In genomic region chr10:103193820-103194529, GRCh38 we compare ENCODE assay signal across 8 cellular contexts. TPM values are rescaled to one million over a fixed set of nuclear protein-coding genes. Genes with fewer than 3 reads are reported as not detected.
A peak's percentile ranks its signal among the peaks of the same experiment; 100 is the strongest.
DNase-seq lines count a peak whose midpoint lies in the region; ATAC-seq and TF ChIP-seq lines count a peak whose summit lies in the region.

No MANE protein-coding gene starts in this region.

- H3K27me3 Mint-ChIP-seq in IgD-negative memory B cell = peaks cover 1% of the 10 kb centered on the region

- H3K9me3 ChIP-seq in DOHH2 (ENCODE audit: control insufficient read depth, insufficient read depth, low read length) (no peaks in the 10 kb centered on the region), body of pancreas (no peaks in the 10 kb centered on the region), muscle layer of colon (ENCODE audit: low read length) (no peaks in the 10 kb centered on the region)

- intact Hi-C loops in body of pancreas (cut with DNase I) = no loop called here

- peaks cover 33% of the 10 kb centered on the region for H3K4me1 ChIP-seq in DOHH2 (ENCODE audit: control insufficient read depth, low read length)
- peaks cover 50% of the 10 kb centered on the region for H3K4me1 ChIP-seq in body of pancreas
- peaks cover 25% of the 10 kb centered on the region for H3K4me1 ChIP-seq in muscle layer of colon (ENCODE audit: insufficient read depth, low read length)

- H3K27ac ChIP-seq in DOHH2 (ENCODE audit: low read depth, low read length) (no peak overlapping the region), body of pancreas (peak overlapping the region in 3 of 4 donors; percentile 94 to 98 (median 97)), muscle layer of colon (ENCODE audit: low read depth, low read length) (peak overlapping the region; percentile 21)

- no peak for TF ChIP-seq POLR2A in body of pancreas (IDR thresholded peaks at IDR 0.05)

- peak overlapping the region; percentile 89 to 98 (median 94) for H3K4me3 Mint-ChIP-seq in IgD-negative memory B cell

- peaks cover 48% of the 10 kb centered on the region for H3K79me2 ChIP-seq in DOHH2 (ENCODE audit: control insufficient read depth, low read length)

- H3K36me3 ChIP-seq in DOHH2 (ENCODE audit: control insufficient read depth, low read length) = peaks cover 29% of the 10 kb centered on the region
- H3K36me3 ChIP-seq in body of pancreas (replicated peaks in 1 of 2; ENCODE audit: insufficient read depth in 1 of 2, low read depth in 2 of 2) = no peaks in the 10 kb centered on the region
- H3K36me3 ChIP-seq in muscle layer of colon (ENCODE audit: insufficient read depth, low read length) = no peaks in the 10 kb centered on the region

- TF ChIP-seq CTCF in DOHH2 (IDR thresholded peaks at IDR 0.05; ENCODE audit: low read depth, low read length, poor library complexity, severe bottlenecking) (no peak), body of pancreas (IDR thresholded peaks at IDR 0.05) (no peak)

- H3K4me3 ChIP-seq in DOHH2 (ENCODE audit: low read length) (peak overlapping the region; percentile 89), body of pancreas (no peak overlapping the region), muscle layer of colon (ENCODE audit: low read depth in 1 of 2, low read length in 2 of 2) (peak overlapping the region in 1 of 2 donors; percentile 54)

- H3K36me3 Mint-ChIP-seq in IgD-negative memory B cell = peaks cover 4% of the 10 kb centered on the region

- peak; percentile 31 to 63 (median 38) for DNase-seq in body of pancreas
- DNase-seq in COR-L47 (lab: John Stamatoyannopoulos, UW) = no peak
- no peak for DNase-seq in hippocampal formation (lab: John Stamatoyannopoulos, UW)
- no peak for DNase-seq in NCI-H128 (lab: John Stamatoyannopoulos, UW; ENCODE audit: unreplicated experiment)

- 35 to 42% methylated on average over 13 to 14 of the region's 14 CpGs for WGBS in body of pancreas, 2 donors

- H3K9me2 ChIP-seq in DOHH2 (replicated peaks; ENCODE audit: control insufficient read depth, low read length) = no peaks in the 10 kb centered on the region

- H4K20me1 ChIP-seq in DOHH2 (ENCODE audit: control insufficient read depth, insufficient read depth, low read depth, low read length) = peaks cover 16% of the 10 kb centered on the region; the same call in 1 of the 2 replicates

- H3K27me3 ChIP-seq in DOHH2 (ENCODE audit: control insufficient read depth, low read length) (no peaks in the 10 kb centered on the region), body of pancreas (no peaks in the 10 kb centered on the region), muscle layer of colon (ENCODE audit: control insufficient read depth in 1 of 2, insufficient read depth in 2 of 2, low read length in 2 of 2) (no peaks in the 10 kb centered on the region)

- ATAC-seq in body of pancreas (no peak), GM18873 (IDR thresholded peaks at IDR 0.05; ENCODE audit: low FRiP score, unreplicated experiment) (no peak)

- H3K9ac ChIP-seq in muscle layer of colon (ENCODE audit: low read length) = no peak overlapping the region

- peaks cover 27 to 30% (median 27%) of the 10 kb centered on the region in 3 donors for H3K4me1 Mint-ChIP-seq in IgD-negative memory B cell

- H3K27ac Mint-ChIP-seq in IgD-negative memory B cell = peak overlapping the region; percentile 0 to 88 (median 86)

- H3F3A ChIP-seq in DOHH2 (ENCODE audit: control insufficient read depth, insufficient read depth) = peaks cover 3% of the 10 kb centered on the region; the same call in 1 of the 2 replicates

- no peaks in the 10 kb centered on the region for H3K9me3 Mint-ChIP-seq in IgD-negative memory B cell

- peak overlapping the region; percentile 78 for H3K4me2 ChIP-seq in DOHH2 (ENCODE audit: low read length)

RNA-seq across cellular contexts. Expression of gene NT5C2, which starts 0.9 kb away (rescaled TPM):
- 50.1 TPM for polyA plus RNA-seq in IgD-negative memory B cell
- 10 to 100 TPM; 32.0 to 43.1 TPM for total RNA-seq in body of pancreas

RNA-seq across cellular contexts. Expression of gene RPEL1, which starts 51.7 kb away (rescaled TPM):
- not detected for polyA plus RNA-seq in IgD-negative memory B cell
- total RNA-seq in body of pancreas = not detected

Comparison
In these comparisons a context has a peak if more than half of its experiments do, and no peak if none do; other contexts are left out.
1. DNase-seq: peak in body of pancreas (4 of 4); none in COR-L47 (single experiment), hippocampal formation (0 of 2) and NCI-H128 (single experiment).